Comparison of ENCODE assay signal across 10 cellular contexts in genomic region chr10:31896972-31897384, GRCh38. TPM values are rescaled to one million over a fixed set of nuclear protein-coding genes. Genes with fewer than 3 reads are reported as not detected.
A peak's percentile ranks its signal among the peaks of the same experiment; 100 is the strongest.
DNase-seq lines count a peak whose midpoint lies in the region; TF ChIP-seq lines count a peak whose summit lies in the region.
"Had no signal": no experiment of that assay in that cellular context is flagged by ENCODE, and none has a peak within 500 bp of the region (broad histone marks: within the 10 kb centered on the region; RNA-seq: fewer than 3 reads in every experiment).

No MANE protein-coding gene starts in this region.

- DNase-seq in A172 (ENCODE audit: low spot score) (peak; percentile 33), LoVo (ENCODE audit: low spot score) (peak; percentile 58), epithelial cell of esophagus (ENCODE audit: low read depth) (peak; percentile 37), mesenchymal stem cell (peak; percentile 56), NCI-H2171 (lab: John Stamatoyannopoulos, UW) (no peak), testis (no peak), MV-4-11 (lab: John Stamatoyannopoulos, UW) (no peak), RKO (ENCODE audit: low spot score) (no peak)
- DNase-seq: activated CD4-positive, alpha-beta T cell treated with anti-CD3 and anti-CD28 coated beads for 48 hours; NCI-H345 had no signal

- H3K36me3 ChIP-seq in mesenchymal stem cell (ENCODE audit: control insufficient read depth in 1 of 2, insufficient read depth in 2 of 2, low read depth in 1 of 2, low read length in 2 of 2) = peaks cover 6 to 18% of the 10 kb centered on the region in 2 experiments
- H3K36me3 ChIP-seq in testis (ENCODE audit: low read depth, missing control alignments) = no peaks in the 10 kb centered on the region

- no peak overlapping the region for H2BK15ac ChIP-seq in mesenchymal stem cell (ENCODE audit: low read depth, poor library complexity, severe bottlenecking)

- H3K27ac ChIP-seq in mesenchymal stem cell (ENCODE audit: low read length, poor library complexity, severe bottlenecking) (no peak overlapping the region), testis (no peak overlapping the region)

- H3K4me2 ChIP-seq in mesenchymal stem cell (ENCODE audit: low read length, poor library complexity, severe bottlenecking) = no peak overlapping the region

- H4K8ac ChIP-seq in mesenchymal stem cell (ENCODE audit: low read length) = no peak overlapping the region

- no peak overlapping the region for H2AK5ac ChIP-seq in mesenchymal stem cell (ENCODE audit: low read length, severe bottlenecking)

- H3K79me1 ChIP-seq in mesenchymal stem cell (replicated peaks; ENCODE audit: low read length, poor library complexity, severe bottlenecking) = peaks cover 18% of the 10 kb centered on the region

- H2BK5ac ChIP-seq in mesenchymal stem cell (ENCODE audit: low read depth, low read length, poor library complexity, severe bottlenecking) = no peak overlapping the region

- intact Hi-C loops in testis (cut with DNase I; ENCODE audit: low total_unique reads) = no loop called here

- H3K18ac ChIP-seq in mesenchymal stem cell (ENCODE audit: low read depth in 1 of 2, low read length in 2 of 2) = no peak overlapping the region

- H2AFZ ChIP-seq in mesenchymal stem cell (ENCODE audit: low read depth, low read length) = no peak overlapping the region

- no peak overlapping the region for H3K14ac ChIP-seq in mesenchymal stem cell (ENCODE audit: low read length in 2 of 2)

- H3K9ac ChIP-seq in mesenchymal stem cell (ENCODE audit: low read length) = peak overlapping the region; percentile 7

- peaks cover 3% of the 10 kb centered on the region for H3K4me1 ChIP-seq in mesenchymal stem cell (ENCODE audit: control insufficient read depth, insufficient read depth, low read depth, low read length)
- peaks cover 13% of the 10 kb centered on the region for H3K4me1 ChIP-seq in testis

- H3K9me3 ChIP-seq in mesenchymal stem cell (ENCODE audit: control insufficient read depth, low read length) (no peaks in the 10 kb centered on the region), testis (no peaks in the 10 kb centered on the region)

- H3K27me3 ChIP-seq in mesenchymal stem cell (ENCODE audit: control insufficient read depth in 1 of 2, insufficient read depth in 1 of 2, low read length in 2 of 2) (no peaks in the 10 kb centered on the region), testis (no peaks in the 10 kb centered on the region)

- no peak overlapping the region for H2BK12ac ChIP-seq in mesenchymal stem cell (ENCODE audit: low read length in 2 of 2)

- no peak overlapping the region for H3K23ac ChIP-seq in mesenchymal stem cell (ENCODE audit: low read length in 2 of 2)

- H3K4me3 ChIP-seq in epithelial cell of esophagus (ENCODE audit: low read length) = no peak overlapping the region
- peak overlapping the region in 1 of 2 experiments; percentile 31 for H3K4me3 ChIP-seq in mesenchymal stem cell (ENCODE audit: insufficient read depth in 1 of 2, low read depth in 1 of 2, low read length in 2 of 2)
- no peak overlapping the region for H3K4me3 ChIP-seq in testis

- TF ChIP-seq CTCF in epithelial cell of esophagus (IDR thresholded peaks at IDR 0.05; ENCODE audit: insufficient read depth, low read depth, low read length, missing control alignments) (no peak), testis (IDR thresholded peaks at IDR 0.05) (no peak)

- WGBS in mesenchymal stem cell = no CpG with 5 or more reads among the region's 1 CpG
- 56 to 76% methylated on average over 1 of the region's 1 CpG for WGBS in testis, 2 donors

- H3K4ac ChIP-seq in mesenchymal stem cell (ENCODE audit: low read depth in 1 of 2, low read length in 2 of 2) = no peak overlapping the region

- no peak overlapping the region for H2BK120ac ChIP-seq in mesenchymal stem cell (ENCODE audit: low read depth, low read length)

- no peak for TF ChIP-seq POLR2A in testis (IDR thresholded peaks at IDR 0.05)

- no peak overlapping the region for H4K91ac ChIP-seq in mesenchymal stem cell (ENCODE audit: low read length)

RNA-seq across cellular contexts. Expression of gene ARHGAP12, which starts 31.7 kb away (rescaled TPM):
- 40.0 and 49.6 TPM in 2 replicates for total RNA-seq in A172 (2014; rRNA removed; shearing (Covaris generic))
- polyA plus RNA-seq in mesenchymal stem cell (2013, experiment 1 of 2) = 20.8 TPM
- polyA plus RNA-seq in mesenchymal stem cell (2013, experiment 2 of 2) = 20.0 TPM
- total RNA-seq in testis = 10 to 100 TPM; 33.1 to 36.1 TPM
- polyA plus RNA-seq in testis (ENCODE audit: insufficient read depth, low read depth, low replicate concordance) = 11.7 TPM

Comparison
In these comparisons a context has a peak if more than half of its experiments do, and no peak if none do; other contexts are left out.
1. DNase-seq: peak in A172 (single experiment), LoVo (single experiment), epithelial cell of esophagus (single experiment) and mesenchymal stem cell (single experiment); none in NCI-H2171 (single experiment), testis (single experiment), MV-4-11 (single experiment) and RKO (single experiment).